ENCODE assay signal across 19 cellular contexts in genomic region chr19:11570039-11570462, GRCh38. TPM values are rescaled to one million over a fixed set of nuclear protein-coding genes. Genes with fewer than 3 reads are reported as not detected.
DNase-seq lines count a peak whose midpoint lies in the region; ATAC-seq, FAIRE-seq and TF ChIP-seq lines count a peak whose summit lies in the region.
"Had no signal": no experiment of that assay in that cellular context is flagged by ENCODE, and none has a peak within 500 bp of the region (broad histone marks: within the 10 kb centered on the region; RNA-seq: fewer than 3 reads in every experiment).

No MANE protein-coding gene starts in this region.

- peak in 1 of 2 experiments; percentile 45; a peak in 1 of 4 replicates for TF ChIP-seq EP300 in GM12878 (IDR thresholded peaks at IDR 0.05; ENCODE audit: borderline replicate concordance in 1 of 2, control insufficient read depth in 1 of 2, low read depth in 2 of 2, low read length in 2 of 2)

- FAIRE-seq in GM12878 (lab: Jason Lieb, UNC) = no peak
- FAIRE-seq: D721Med, GM19239 had no signal

- no peak for TF ChIP-seq CTCF in GM12878 (IDR thresholded peaks at IDR 0.05 in 2 of 3, conservative IDR thresholded peaks at IDR 0.05 in 1 of 3; ENCODE audit: control insufficient read depth in 2 of 3, extremely low read depth in 1 of 3, insufficient read depth in 1 of 3, low read depth in 3 of 3, low read length in 3 of 3)

- RAD21 ChIA-PET in GM12878 (lab: Charles Lee; ENCODE audit: unreplicated experiment) = interaction anchor here (0.7 to 3.1 kb wide), 5 partner anchors 8 to 168 kb away, joined by 3 to 66 read pairs (median 15); partner anchors contain the start of gene ACP5

- H3K4me3 ChIP-seq in BLaER1 (no peak overlapping the region), GM12878 (no peak overlapping the region)
- H3K4me3 ChIP-seq: dorsolateral prefrontal cortex, HAP-1, suprapubic skin had no signal

- in situ Hi-C loops in GM12878 (cut with MboI) = no loop called here

- H4K20me1 ChIP-seq in BLaER1 (no peaks in the 10 kb centered on the region), GM12878 (ENCODE audit: control insufficient read depth, insufficient read depth) (no peaks in the 10 kb centered on the region)

- H2AFZ ChIP-seq in GM12878 (ENCODE audit: control insufficient read depth, low read depth, low read length) = no peak overlapping the region
- H2AFZ ChIP-seq: parathyroid adenoma had no signal

- H3K27me3 ChIP-seq in BLaER1 (no peaks in the 10 kb centered on the region), GM12878 (replicated peaks in 1 of 2; ENCODE audit: control insufficient read depth in 2 of 2, insufficient read depth in 2 of 2, low read length in 1 of 2) (no peaks in the 10 kb centered on the region)
- H3K27me3 ChIP-seq: dorsolateral prefrontal cortex, suprapubic skin had no signal

- no peak for TF ChIP-seq POLR2A in GM12878 (IDR thresholded peaks at IDR 0.05; ENCODE audit: low read depth, low read length)

- H3K9ac ChIP-seq in BLaER1 (peak overlapping the region; percentile 23; the same call in 1 of the 2 replicates), GM12878 (ENCODE audit: control insufficient read depth, insufficient read depth, low read length) (no peak overlapping the region)
- H3K9ac ChIP-seq: parathyroid adenoma had no signal

- WGBS in GM12878 (ENCODE audit: insufficient coverage, insufficient replicate concordance, low lambda C conversion rate, missing lambda C conversion rate) = 81% methylated on average over 4 of the region's 5 CpGs

- intact Hi-C loops in GM12878 (cut with micrococcal nuclease; ENCODE audit: unreplicated experiment) = no loop called here

- H3K36me3 ChIP-seq in BLaER1 = no peaks in the 10 kb centered on the region
- H3K36me3 ChIP-seq in GM12878 (ENCODE audit: control insufficient read depth in 2 of 2, insufficient read depth in 2 of 2, low read length in 1 of 2) = no peaks in the 10 kb centered on the region
- H3K36me3 ChIP-seq: HAP-1, suprapubic skin had no signal

- peak overlapping the region; percentile 46 for H3K4me2 ChIP-seq in BLaER1
- 0 out of 2 replicates have a peak overlapping the region, but pooled peaks have one; percentile 22 for H3K4me2 ChIP-seq in GM12878 (ENCODE audit: control insufficient read depth, insufficient read depth)

- no peak for TF ChIP-seq RAD21 in GM12878 (IDR thresholded peaks at IDR 0.05; ENCODE audit: insufficient read depth, low read depth, low read length)

- H3K27ac ChIP-seq in BLaER1 (no peak overlapping the region), GM12878 (ENCODE audit: control insufficient read depth, insufficient read depth) (peak overlapping the region; percentile 42)
- H3K27ac ChIP-seq: dorsolateral prefrontal cortex, parathyroid adenoma, suprapubic skin had no signal

- SMC1A ChIA-PET in GM12878 (lab: Charles Lee; ENCODE audit: uncharacterized antibody, unreplicated experiment) = interaction anchor here (1.7 to 4.9 kb wide), 3 partner anchors 10 to 16 kb away, joined by 6 to 84 read pairs (median 31); no protein-coding TSS in a partner anchor

- DNase-seq in ELF-1 (ENCODE audit: low read depth, low spot score) = peak; percentile 30
- peak; percentile 31 for DNase-seq in NAMALWA (ENCODE audit: low spot score)
- no peak for DNase-seq in GM12878 (ENCODE audit: low read depth, low spot score)
- no peak for DNase-seq in NCI-H2029 (lab: John Stamatoyannopoulos, UW)
- DNase-seq in RKO (ENCODE audit: low spot score) = no peak
- DNase-seq in activated naive CD4-positive, alpha-beta T cell treated with anti-CD3 and anti-CD28 coated beads, Interleukin-2, amount 50 U/mL, for 16 hours = no peak
- DNase-seq in NCI-H2107 (lab: John Stamatoyannopoulos, UW) = no peak
- DNase-seq: activated CD4-positive, CD25-positive, alpha-beta regulatory T cell; dorsolateral prefrontal cortex; NCI-H226; SHP77 had no signal

- POLR2A ChIA-PET in GM12878 (lab: Charles Lee) = interaction anchor here (0.9 to 4.0 kb wide), 3 partner anchors 11 to 23 kb away, joined by 6 to 87 read pairs (median 36); partner anchors contain the start of genes ACP5 and ELOF1

- H3K9me3 ChIP-seq in BLaER1 = no peaks in the 10 kb centered on the region
- no peaks in the 10 kb centered on the region for H3K9me3 ChIP-seq in GM12878 (replicated peaks; ENCODE audit: control insufficient read depth, insufficient read depth, low read length)
- H3K9me3 ChIP-seq: HAP-1, suprapubic skin had no signal

- CTCF ChIA-PET in GM12878 (lab: Yijun Ruan, JAX) = interaction anchor here (1.0 to 5.8 kb wide), 2 partner anchors 10 to 11 kb away, joined by 6 to 47 read pairs; no protein-coding TSS in a partner anchor

- H3K4me1 ChIP-seq in BLaER1 = peaks cover 51% of the 10 kb centered on the region
- H3K4me1 ChIP-seq in GM12878 (ENCODE audit: control insufficient read depth, insufficient read depth, low read length) = peaks cover 33% of the 10 kb centered on the region
- H3K4me1 ChIP-seq: HAP-1, parathyroid adenoma, suprapubic skin had no signal

- BruUV-seq in GM12878 (replicated peaks; lab: Mats Ljungman, UMichigan) = no TSS peak

- ATAC-seq in GM12878 = no peak

- no peaks in the 10 kb centered on the region for H3K79me2 ChIP-seq in GM12878 (ENCODE audit: control insufficient read depth, insufficient read depth, low read length)
- H3K79me2 ChIP-seq: parathyroid adenoma had no signal

RNA-seq across cellular contexts. Expression of gene ACP5, which starts 7.4 kb away (rescaled TPM):
- 91.9 and 97.0 TPM in 2 replicates for total RNA-seq in GM12878 (2013; cell fraction: nucleolus; rRNA removed)
- total RNA-seq in GM12878 (2014; rRNA removed) (70.0 TPM in 2 replicates), GM12878 (2014; rRNA removed; fragmentation: Illumina TruSeq; extraction: Trizol) (31.7 and 38.3 TPM in 2 replicates), GM12878 (2021) (43.6 and 46.9 TPM in 2 replicates)
- 31.6 TPM for polyA plus RNA-seq in GM12878 (2011; ENCODE audit: low read depth)
- polyA plus RNA-seq in GM12878 (2011; rRNA removed) (3.5 and 5.5 TPM in 2 replicates), GM12878 (2014; fragmentation: Illumina TruSeq; extraction: Trizol) (30.4 and 37.6 TPM in 2 replicates), GM12878 (2014; fragmentation: Nextera tagmentation; extraction: Ambion mirVana) (1 to 10 TPM; 1.0 to 2.2 TPM), GM12878 (2014; rRNA removed) (73.4 and 78.1 TPM in 2 replicates), GM12878 (2016; fragmentation: Nextera tagmentation; extraction: Ambion mirVana) (10 to 100 TPM; 35.9 to 36.0 TPM)
- 6.6 and 9.2 TPM in 2 replicates for polyA plus RNA-seq in GM12878 (2011; cell fraction: cytosol; rRNA removed)
- polyA plus RNA-seq in GM12878 (2011; cell fraction: nucleus; rRNA removed) = 6.7 and 9.2 TPM in 2 replicates
- 75.9 and 86.6 TPM in 2 replicates for polyA plus RNA-seq in GM12878 (2012)
- polyA minus RNA-seq in GM12878 (2011; rRNA and poly(A)+ RNA removed) = 2.0 and 5.2 TPM in 2 replicates
- 0.94 and 1.4 TPM in 2 replicates for polyA minus RNA-seq in GM12878 (2011; cell fraction: cytosol; rRNA and poly(A)+ RNA removed)
- polyA minus RNA-seq in GM12878 (2011; cell fraction: nucleus; rRNA and poly(A)+ RNA removed) = 0.57 and 0.73 TPM in 2 replicates

RNA-seq across cellular contexts. Expression of gene ELOF1, which starts 11.0 kb away (rescaled TPM):
- 15.3 and 21.9 TPM in 2 replicates for total RNA-seq in GM12878 (2013; cell fraction: nucleolus; rRNA removed)
- 75.7 and 81.2 TPM in 2 replicates for total RNA-seq in GM12878 (2014; rRNA removed)
- 89.0 and 98.0 TPM in 2 replicates for total RNA-seq in GM12878 (2014; rRNA removed; fragmentation: Illumina TruSeq; extraction: Trizol)
- 85.1 and 88.2 TPM in 2 replicates for total RNA-seq in GM12878 (2021)
- polyA plus RNA-seq in GM12878 (2011; ENCODE audit: low read depth) = 27.8 TPM
- polyA plus RNA-seq in GM12878 (2011; rRNA removed) = 24.6 and 37.9 TPM in 2 replicates
- polyA plus RNA-seq in GM12878 (2011; cell fraction: cytosol; rRNA removed) = 95.7 and 121 TPM in 2 replicates
- polyA plus RNA-seq in GM12878 (2011; cell fraction: nucleus; rRNA removed) = 54.4 and 68.3 TPM in 2 replicates
- 68.6 and 69.1 TPM in 2 replicates for polyA plus RNA-seq in GM12878 (2012)
- 56.3 and 97.7 TPM in 2 replicates for polyA plus RNA-seq in GM12878 (2014; fragmentation: Illumina TruSeq; extraction: Trizol)
- 10 to 100 TPM; 11.7 to 28.6 TPM for polyA plus RNA-seq in GM12878 (2014; fragmentation: Nextera tagmentation; extraction: Ambion mirVana)
- 106 and 127 TPM in 2 replicates for polyA plus RNA-seq in GM12878 (2014; rRNA removed)
- 100 to 1,000 TPM; 118 to 124 TPM for polyA plus RNA-seq in GM12878 (2016; fragmentation: Nextera tagmentation; extraction: Ambion mirVana)
- polyA minus RNA-seq in GM12878 (2011; rRNA and poly(A)+ RNA removed) = 28.5 and 59.0 TPM in 2 replicates
- 21.9 and 29.0 TPM in 2 replicates for polyA minus RNA-seq in GM12878 (2011; cell fraction: cytosol; rRNA and poly(A)+ RNA removed)
- polyA minus RNA-seq in GM12878 (2011; cell fraction: nucleus; rRNA and poly(A)+ RNA removed) = 14.0 and 29.9 TPM in 2 replicates

RNA-seq across cellular contexts. Expression of gene ZNF627, which starts 27.2 kb away (rescaled TPM):
- total RNA-seq in GM12878 (2013; cell fraction: nucleolus; rRNA removed) = 33.2 and 33.4 TPM in 2 replicates
- 10.9 and 12.5 TPM in 2 replicates for total RNA-seq in GM12878 (2014; rRNA removed)
- 13.6 and 14.1 TPM in 2 replicates for total RNA-seq in GM12878 (2014; rRNA removed; fragmentation: Illumina TruSeq; extraction: Trizol)
- 9.8 and 10.3 TPM in 2 replicates for total RNA-seq in GM12878 (2021)
- polyA plus RNA-seq in GM12878 (2011; ENCODE audit: low read depth) = 5.9 TPM
- 13.7 and 19.8 TPM in 2 replicates for polyA plus RNA-seq in GM12878 (2011; rRNA removed)
- polyA plus RNA-seq in GM12878 (2011; cell fraction: cytosol; rRNA removed) = 6.4 and 8.5 TPM in 2 replicates
- polyA plus RNA-seq in GM12878 (2011; cell fraction: nucleus; rRNA removed) = 7.1 and 8.5 TPM in 2 replicates
- 5.8 and 8.1 TPM in 2 replicates for polyA plus RNA-seq in GM12878 (2012)
- 10.6 and 11.4 TPM in 2 replicates for polyA plus RNA-seq in GM12878 (2014; fragmentation: Illumina TruSeq; extraction: Trizol)
- polyA plus RNA-seq in GM12878 (2014; fragmentation: Nextera tagmentation; extraction: Ambion mirVana) = 1 to 10 TPM; 5.1 to 5.4 TPM
- polyA plus RNA-seq in GM12878 (2014; rRNA removed) = 4.8 and 6.3 TPM in 2 replicates
- 10 to 100 TPM in 1 of 2 experiments, 1 to 10 TPM in 1; 9.4 to 10.5 TPM for polyA plus RNA-seq in GM12878 (2016; fragmentation: Nextera tagmentation; extraction: Ambion mirVana)
- 18.2 and 18.7 TPM in 2 replicates for polyA minus RNA-seq in GM12878 (2011; rRNA and poly(A)+ RNA removed)
- 4.8 and 10.2 TPM in 2 replicates for polyA minus RNA-seq in GM12878 (2011; cell fraction: cytosol; rRNA and poly(A)+ RNA removed)
- 3.7 and 5.0 TPM in 2 replicates for polyA minus RNA-seq in GM12878 (2011; cell fraction: nucleus; rRNA and poly(A)+ RNA removed)

RNA-seq across cellular contexts. Expression of gene CNN1, which starts 31.4 kb away (rescaled TPM):
- total RNA-seq in GM12878 (2013; cell fraction: nucleolus; rRNA removed) = 0.40 TPM in 1 of 2 replicates, not detected in the other
- 0.40 and 0.71 TPM in 2 replicates for total RNA-seq in GM12878 (2014; rRNA removed)
- total RNA-seq in GM12878 (2014; rRNA removed; fragmentation: Illumina TruSeq; extraction: Trizol) = 0.31 and 0.46 TPM in 2 replicates
- total RNA-seq in GM12878 (2021) = 0.44 and 0.48 TPM in 2 replicates
- polyA plus RNA-seq in GM12878 (2011; ENCODE audit: low read depth) = 0.25 TPM
- polyA plus RNA-seq in GM12878 (2011; rRNA removed) = 0.15 and 0.19 TPM in 2 replicates
- 0.12 and 0.16 TPM in 2 replicates for polyA plus RNA-seq in GM12878 (2011; cell fraction: cytosol; rRNA removed)
- not detected in 2 replicates for polyA plus RNA-seq in GM12878 (2011; cell fraction: nucleus; rRNA removed)
- 0.20 and 0.55 TPM in 2 replicates for polyA plus RNA-seq in GM12878 (2012)
- polyA plus RNA-seq in GM12878 (2014; fragmentation: Illumina TruSeq; extraction: Trizol) = 0.19 TPM in 1 of 2 replicates, not detected in the other
- polyA plus RNA-seq in GM12878 (2014; fragmentation: Nextera tagmentation; extraction: Ambion mirVana) = under 1 TPM; 0.03 to 0.04 TPM
- 0.22 and 0.55 TPM in 2 replicates for polyA plus RNA-seq in GM12878 (2014; rRNA removed)
- under 1 TPM in 1 of 2 experiments, not detected in 1; 0.58 TPM for polyA plus RNA-seq in GM12878 (2016; fragmentation: Nextera tagmentation; extraction: Ambion mirVana)
- polyA minus RNA-seq in GM12878 (2011; rRNA and poly(A)+ RNA removed) = 0.82 TPM in 1 of 2 replicates, not detected in the other
- polyA minus RNA-seq in GM12878 (2011; cell fraction: cytosol; rRNA and poly(A)+ RNA removed) = not detected in 2 replicates
- polyA minus RNA-seq in GM12878 (2011; cell fraction: nucleus; rRNA and poly(A)+ RNA removed) = not detected in 2 replicates
- total RNA-seq: activated CD8-positive, alpha-beta memory T cell treated with anti-CD3 and anti-CD28 coated beads for 36 hours; activated T-helper 1 cell treated with anti-CD3 and anti-CD28 coated beads, Interleukin-12 subunit alpha, Interleukin-12 subunit beta, Interleukin-2, Interleukin-4 antibody, amounts not matched to agents 30 ng/mL and 10 ng/mL and 1 ng/mL, durations not matched to agents 14 hours and 24 hours and 36 hours had no signal

RNA-seq across cellular contexts. Expression of gene ECSIT, which starts 41.1 kb away (rescaled TPM):
- total RNA-seq in GM12878 (2013; cell fraction: nucleolus; rRNA removed) = 19.2 and 23.6 TPM in 2 replicates
- total RNA-seq in GM12878 (2014; rRNA removed) (56.8 and 59.6 TPM in 2 replicates), GM12878 (2014; rRNA removed; fragmentation: Illumina TruSeq; extraction: Trizol) (20.0 and 24.0 TPM in 2 replicates), GM12878 (2021) (52.7 and 54.6 TPM in 2 replicates)
- 13.4 TPM for polyA plus RNA-seq in GM12878 (2011; ENCODE audit: low read depth)
- polyA plus RNA-seq in GM12878 (2011; rRNA removed) (23.9 and 46.7 TPM in 2 replicates), GM12878 (2014; fragmentation: Illumina TruSeq; extraction: Trizol) (5.7 and 24.0 TPM in 2 replicates), GM12878 (2014; fragmentation: Nextera tagmentation; extraction: Ambion mirVana) (1 to 10 TPM; 1.0 to 4.9 TPM), GM12878 (2014; rRNA removed) (40.3 and 50.2 TPM in 2 replicates), GM12878 (2016; fragmentation: Nextera tagmentation; extraction: Ambion mirVana) (10 to 100 TPM; 42.3 to 43.6 TPM)
- polyA plus RNA-seq in GM12878 (2011; cell fraction: cytosol; rRNA removed) = 81.8 and 91.6 TPM in 2 replicates
- 67.1 and 69.0 TPM in 2 replicates for polyA plus RNA-seq in GM12878 (2011; cell fraction: nucleus; rRNA removed)
- polyA plus RNA-seq in GM12878 (2012) = 30.1 and 30.5 TPM in 2 replicates
- polyA minus RNA-seq in GM12878 (2011; rRNA and poly(A)+ RNA removed) = 75.5 and 94.3 TPM in 2 replicates
- 30.3 and 35.7 TPM in 2 replicates for polyA minus RNA-seq in GM12878 (2011; cell fraction: cytosol; rRNA and poly(A)+ RNA removed)
- polyA minus RNA-seq in GM12878 (2011; cell fraction: nucleus; rRNA and poly(A)+ RNA removed) = 10.9 and 16.4 TPM in 2 replicates

Comparison
In these comparisons a context has a peak if more than half of its experiments do, and no peak if none do; other contexts are left out.
1. DNase-seq: peak in ELF-1 (single experiment) and NAMALWA (single experiment); none in GM12878 (single experiment), NCI-H2029 (single experiment), RKO (single experiment), activated naive CD4-positive, alpha-beta T cell treated with anti-CD3 and anti-CD28 coated beads, Interleukin-2, amount 50 U/mL, for 16 hours (single experiment) and NCI-H2107 (single experiment).